In genomic region chr11:121152764-121153163, GRCh38 we compare ENCODE assay signal across 26 cellular contexts. TPM values are rescaled to one million over a fixed set of nuclear protein-coding genes. Genes with fewer than 3 reads are reported as not detected.
DNase-seq lines count a peak whose midpoint lies in the region; ATAC-seq, FAIRE-seq and TF ChIP-seq lines count a peak whose summit lies in the region.
"Had no signal": no experiment of that assay in that cellular context is flagged by ENCODE, and none has a peak within 500 bp of the region (broad histone marks: within the 10 kb centered on the region; RNA-seq: fewer than 3 reads in every experiment).

No MANE protein-coding gene starts in this region.

- peaks cover 3 to 20% of the 10 kb centered on the region in 2 experiments; a peak in 4 of 5 replicates for H3K27me3 ChIP-seq in K562 (ENCODE audit: control insufficient read depth in 2 of 2, insufficient read depth in 2 of 2, low read length in 2 of 2)
- H3K27me3 ChIP-seq: ascending aorta, Peyer's patch had no signal

- H3K4me2 ChIP-seq in K562 (ENCODE audit: insufficient read depth, low read length): no peak overlapping the region
- H3K4me2 ChIP-seq: A549 had no signal

- no peak for FAIRE-seq in K562 (lab: Jason Lieb, UNC)
- FAIRE-seq: A549, frontal cortex had no signal

- TF ChIP-seq CTCF in K562 (IDR thresholded peaks at IDR 0.05 in 2 of 3, conservative IDR thresholded peaks at IDR 0.05 in 1 of 3; ENCODE audit: insufficient read depth in 2 of 3, low read depth in 1 of 3, low read length in 3 of 3) (0 out of 6 replicates have a peak, but pooled peaks of 1 of the 3 experiments have one; percentile 3), chondrocyte (IDR thresholded peaks at IDR 0.05) (no peak)

- DNase-seq in DMS53 (lab: John Stamatoyannopoulos, UW) (peak; percentile 90), NCI-H187 (lab: John Stamatoyannopoulos, UW) (peak; percentile 70 to 82), NCI-H524 (lab: John Stamatoyannopoulos, UW) (peak; percentile 47 to 82), K562 (ENCODE audit: extremely low read depth in 1 of 4, low spot score in 3 of 4) (peak in 1 of 4 experiments; percentile 3), pons (ENCODE audit: low spot score) (no peak), chondrocyte (ENCODE audit: low spot score) (no peak)
- no peak for DNase-seq in naive thymus-derived CD8-positive, alpha-beta T cell
- DNase-seq: activated CD4-positive, alpha-beta T cell treated with anti-CD3 and anti-CD28 coated beads, Interleukin-2, amount 10 ng/mL, durations not matched to agents 24 days and 14 days; activated T-cell treated with anti-CD3 and anti-CD28 coated beads, Interleukin-2, amount 50 U/mL, for 72 hours; central memory CD4-positive, alpha-beta T cell; hippocampal formation; Kasumi-1; NCI-H1048; NK-92 treated with Interleukin-12 subunit alpha and Interleukin-12 subunit beta, amount 100 ng/mL, for 24 hours; Peyer's patch; stimulated activated CD8-positive, alpha-beta memory T cell treated with anti-CD3 and anti-CD28 coated beads, Interleukin-4, amount 100 ng/mL, for 48 hours; T-helper 2 cell had no signal

- no peaks in the 10 kb centered on the region for H3K9me1 ChIP-seq in K562 (ENCODE audit: control insufficient read depth, insufficient read depth, low read length)

- H3K4me3 ChIP-seq in K562: no peak overlapping the region
- H3K4me3 ChIP-seq: A549, ascending aorta, Peyer's patch had no signal

- no peak for TF ChIP-seq RAD21 in K562 (CRISPR knock-in tag; conservative IDR thresholded peaks at IDR 0.05 in 1 of 2, IDR thresholded peaks at IDR 0.05 in 1 of 2)

- ATAC-seq in K562 (peak; percentile 57), GM21515 (IDR thresholded peaks at IDR 0.05; ENCODE audit: unreplicated experiment) (no peak)
- ATAC-seq in naive thymus-derived CD8-positive, alpha-beta T cell: no peak
- ATAC-seq: A549; activated T-cell treated with anti-CD3 and anti-CD28 coated beads, Interleukin-2, amount 50 U/mL, for 72 hours had no signal

- TF ChIP-seq EP300 in K562 (IDR thresholded peaks at IDR 0.05; ENCODE audit: low read length): no peak

- no peaks in the 10 kb centered on the region for H3K36me3 ChIP-seq in K562 (ENCODE audit: control insufficient read depth, insufficient read depth, low read length)
- H3K36me3 ChIP-seq: ascending aorta, Peyer's patch had no signal

- CTCF ChIA-PET in K562 (lab: Yijun Ruan, JAX; ENCODE audit: low intra/inter-chr PET ratio): no interaction called here

- H3K4me1 Mint-ChIP-seq in naive thymus-derived CD8-positive, alpha-beta T cell: no peaks in the 10 kb centered on the region
- no peaks in the 10 kb centered on the region for H3K4me1 Mint-ChIP-seq in chondrocyte (ENCODE audit: low read depth)
- H3K4me1 Mint-ChIP-seq: activated CD4-positive, alpha-beta T cell treated with anti-CD3 and anti-CD28 coated beads, Interleukin-2, amount 10 ng/mL, durations not matched to agents 24 days and 14 days; activated naive CD4-positive, alpha-beta T cell treated with anti-CD3 and anti-CD28 coated beads, Interleukin-2, amount 50 U/mL, for 24 hours; B cell; nephron had no signal

- H3K9ac ChIP-seq in K562 (ENCODE audit: insufficient read depth in 1 of 2, low read depth in 2 of 2, low read length in 2 of 2): no peak overlapping the region
- H3K9ac ChIP-seq: parathyroid adenoma had no signal

- H3K79me2 ChIP-seq in K562 (ENCODE audit: control insufficient read depth, insufficient read depth, low read length): no peaks in the 10 kb centered on the region
- H3K79me2 ChIP-seq: parathyroid adenoma had no signal

- H3K36me3 Mint-ChIP-seq in naive thymus-derived CD8-positive, alpha-beta T cell: no peaks in the 10 kb centered on the region
- no peaks in the 10 kb centered on the region for H3K36me3 Mint-ChIP-seq in chondrocyte (ENCODE audit: low read depth)
- H3K36me3 Mint-ChIP-seq: type B pancreatic cell had no signal

- H3K27ac Mint-ChIP-seq in naive thymus-derived CD8-positive, alpha-beta T cell: no peak overlapping the region
- no peak overlapping the region for H3K27ac Mint-ChIP-seq in chondrocyte (ENCODE audit: unreplicated experiment)
- H3K27ac Mint-ChIP-seq: activated CD4-positive, alpha-beta T cell treated with anti-CD3 and anti-CD28 coated beads, Interleukin-2, amount 10 ng/mL, durations not matched to agents 24 days and 14 days; activated naive CD4-positive, alpha-beta T cell treated with anti-CD3 and anti-CD28 coated beads, Interleukin-2, amount 50 U/mL, for 24 hours; activated T-cell treated with anti-CD3 and anti-CD28 coated beads, Interleukin-2, amount 50 U/mL, for 72 hours; B cell; nephron; type B pancreatic cell had no signal

- under 1% methylated on average over 19 of the region's 19 CpGs for WGBS in K562 (ENCODE audit: insufficient coverage, low coverage, missing lambda C conversion rate)

- H3K4me3 Mint-ChIP-seq in naive thymus-derived CD8-positive, alpha-beta T cell: no peak overlapping the region
- H3K4me3 Mint-ChIP-seq in chondrocyte (ENCODE audit: unreplicated experiment): no peak overlapping the region
- H3K4me3 Mint-ChIP-seq: activated CD4-positive, alpha-beta T cell treated with anti-CD3 and anti-CD28 coated beads, Interleukin-2, amount 10 ng/mL, durations not matched to agents 24 days and 14 days; activated naive CD4-positive, alpha-beta T cell treated with anti-CD3 and anti-CD28 coated beads, Interleukin-2, amount 50 U/mL, for 24 hours; activated T-cell treated with anti-CD3 and anti-CD28 coated beads, Interleukin-2, amount 50 U/mL, for 72 hours; B cell; nephron; type B pancreatic cell had no signal

- H3K9me3 ChIP-seq in K562 (replicated peaks; ENCODE audit: control insufficient read depth, insufficient read depth, low read depth, low read length): no peaks in the 10 kb centered on the region
- H3K9me3 ChIP-seq: A549, ascending aorta, Peyer's patch had no signal

- TF ChIP-seq POLR2A in K562 (conservative IDR thresholded peaks at IDR 0.05): no peak

- no peaks in the 10 kb centered on the region for H4K20me1 ChIP-seq in K562 (replicated peaks; ENCODE audit: control insufficient read depth, insufficient read depth, low read length)

- H2AFZ ChIP-seq in K562 (ENCODE audit: low read depth, low read length): no peak overlapping the region
- H2AFZ ChIP-seq: parathyroid adenoma had no signal

- intact Hi-C loops in K562 (cut with micrococcal nuclease): no loop called here

- H3K4me1 ChIP-seq in K562 (replicated peaks in 1 of 2; ENCODE audit: control insufficient read depth in 2 of 2, insufficient read depth in 2 of 2, low read length in 2 of 2): no peaks in the 10 kb centered on the region
- H3K4me1 ChIP-seq: A549, ascending aorta, parathyroid adenoma, Peyer's patch had no signal

- POLR2A ChIA-PET in K562 (lab: Yijun Ruan, JAX): interaction anchor here (0.7 kb wide), 1 partner anchor 565 kb away, joined by 3 read pairs; no protein-coding TSS in a partner anchor
- POLR2A ChIA-PET in naive thymus-derived CD8-positive, alpha-beta T cell (lab: Charles Lee): no interaction called here

- in situ Hi-C loops in K562 (cut with MboI): no loop called here

- H3K27ac ChIP-seq in K562 (ENCODE audit: extremely low read depth, low read depth, low read length): no peak overlapping the region
- H3K27ac ChIP-seq: A549, ascending aorta, parathyroid adenoma, Peyer's patch had no signal

- BruUV-seq in K562 (replicated peaks; lab: Mats Ljungman, UMichigan): no TSS peak

- H3K9me3 Mint-ChIP-seq in naive thymus-derived CD8-positive, alpha-beta T cell: peaks cover 0 to 2% (median 0%) of the 10 kb centered on the region in 9 donors
- no peaks in the 10 kb centered on the region for H3K9me3 Mint-ChIP-seq in chondrocyte (ENCODE audit: low read depth)
- H3K9me3 Mint-ChIP-seq: activated CD4-positive, alpha-beta T cell treated with anti-CD3 and anti-CD28 coated beads, Interleukin-2, amount 10 ng/mL, durations not matched to agents 24 days and 14 days; activated naive CD4-positive, alpha-beta T cell treated with anti-CD3 and anti-CD28 coated beads, Interleukin-2, amount 50 U/mL, for 24 hours; activated T-cell treated with anti-CD3 and anti-CD28 coated beads, Interleukin-2, amount 50 U/mL, for 72 hours; type B pancreatic cell had no signal

- H3K27me3 Mint-ChIP-seq in naive thymus-derived CD8-positive, alpha-beta T cell: no peaks in the 10 kb centered on the region
- H3K27me3 Mint-ChIP-seq in chondrocyte (ENCODE audit: low read depth): no peaks in the 10 kb centered on the region
- H3K27me3 Mint-ChIP-seq: activated CD4-positive, alpha-beta T cell treated with anti-CD3 and anti-CD28 coated beads, Interleukin-2, amount 10 ng/mL, durations not matched to agents 24 days and 14 days; activated naive CD4-positive, alpha-beta T cell treated with anti-CD3 and anti-CD28 coated beads, Interleukin-2, amount 50 U/mL, for 24 hours had no signal

TF ChIP-seq in K562, 482 proteins besides CTCF, POLR2A, EP300 and RAD21 (continues in another document):
- no peak for TF ChIP-seq KLF6 (CRISPR knock-in tag; IDR thresholded peaks at IDR 0.05; ENCODE audit: borderline replicate concordance)
- TF ChIP-seq TCFL5 (CRISPR knock-in tag; conservative IDR thresholded peaks at IDR 0.05): no peak
- no peak for TF ChIP-seq ZNF124 (CRISPR knock-in tag; IDR thresholded peaks at IDR 0.05)
- TF ChIP-seq SRSF7 (optimal IDR thresholded peaks at IDR 0.05; ENCODE audit: low read depth, low read length): no peak
- no peak for TF ChIP-seq EZH2 (IDR thresholded peaks at IDR 0.05; ENCODE audit: borderline replicate concordance, low read depth, low read length)

RNA-seq across cellular contexts. Expression of gene TECTA, which starts 51.7 kb away (rescaled TPM):
- 0.05 TPM in 1 of 2 replicates, not detected in the other for total RNA-seq in K562 (2011; cell fraction: chromatin; rRNA removed; ENCODE audit: low replicate concordance)
- total RNA-seq in K562 (2011; cell fraction: nucleolus; rRNA removed): under 0.01 TPM in 1 of 2 replicates, not detected in the other
- total RNA-seq in K562 (2011; cell fraction: nucleoplasm; rRNA removed): not detected in 2 replicates
- total RNA-seq in K562 (2014; rRNA removed): under 0.01 TPM in 1 of 2 replicates, not detected in the other
- not detected in 2 replicates for total RNA-seq in K562 (2014; rRNA removed; fragmentation: Illumina TruSeq; extraction: Trizol)
- total RNA-seq in K562 (2015; rRNA removed; fragmentation: Illumina TruSeq; extraction: Trizol): 0.04 TPM in 1 of 2 replicates, not detected in the other
- total RNA-seq in K562 (2021): not detected in 2 replicates
- polyA plus RNA-seq in K562 (2011; rRNA removed): 0.09 TPM in 1 of 2 replicates, not detected in the other
- polyA plus RNA-seq in K562 (2011; cell fraction: cytosol; rRNA removed): not detected in 2 replicates
- 0.04 TPM in 1 of 2 replicates, not detected in the other for polyA plus RNA-seq in K562 (2011; cell fraction: nucleus; rRNA removed)
- polyA plus RNA-seq in K562 (2012): 0.03 and 0.08 TPM in 2 replicates
- polyA plus RNA-seq in K562 (2014; fragmentation: Illumina TruSeq; extraction: Trizol): 0.03 TPM in 1 of 2 replicates, not detected in the other
- polyA plus RNA-seq in K562 (2014; fragmentation: Nextera tagmentation; extraction: Ambion mirVana): not detected
- 0.03 and 0.07 TPM in 2 replicates for polyA plus RNA-seq in K562 (2014; rRNA removed)
- 0.03 TPM in 1 of 2 replicates, not detected in the other for polyA minus RNA-seq in K562 (2011; rRNA and poly(A)+ RNA removed)
- not detected in 2 replicates for polyA minus RNA-seq in K562 (2011; cell fraction: cytosol; rRNA and poly(A)+ RNA removed)
- polyA minus RNA-seq in K562 (2011; cell fraction: nucleus; rRNA and poly(A)+ RNA removed): not detected in 2 replicates
- under 1 TPM; 0.57 to 0.58 TPM for total RNA-seq in naive thymus-derived CD8-positive, alpha-beta T cell
- polyA plus RNA-seq in naive thymus-derived CD8-positive, alpha-beta T cell: under 1 TPM in 1 of 3 donors, not detected in 2; 0.31 TPM
- total RNA-seq in chondrocyte: 0.41 to 1.2 TPM (median 0.75 TPM) in 3 replicates
- total RNA-seq: ascending aorta had no signal

Comparison
In these comparisons a context has a peak if more than half of its experiments do, and no peak if none do; other contexts are left out.
1. DNase-seq: peak in DMS53 (single experiment), NCI-H187 (2 of 2) and NCI-H524 (2 of 2); none in pons (single experiment), naive thymus-derived CD8-positive, alpha-beta T cell (0 of 10) and chondrocyte (single experiment).